8 cellular contexts compared by ENCODE assay signal in the genomic region with DNA sequence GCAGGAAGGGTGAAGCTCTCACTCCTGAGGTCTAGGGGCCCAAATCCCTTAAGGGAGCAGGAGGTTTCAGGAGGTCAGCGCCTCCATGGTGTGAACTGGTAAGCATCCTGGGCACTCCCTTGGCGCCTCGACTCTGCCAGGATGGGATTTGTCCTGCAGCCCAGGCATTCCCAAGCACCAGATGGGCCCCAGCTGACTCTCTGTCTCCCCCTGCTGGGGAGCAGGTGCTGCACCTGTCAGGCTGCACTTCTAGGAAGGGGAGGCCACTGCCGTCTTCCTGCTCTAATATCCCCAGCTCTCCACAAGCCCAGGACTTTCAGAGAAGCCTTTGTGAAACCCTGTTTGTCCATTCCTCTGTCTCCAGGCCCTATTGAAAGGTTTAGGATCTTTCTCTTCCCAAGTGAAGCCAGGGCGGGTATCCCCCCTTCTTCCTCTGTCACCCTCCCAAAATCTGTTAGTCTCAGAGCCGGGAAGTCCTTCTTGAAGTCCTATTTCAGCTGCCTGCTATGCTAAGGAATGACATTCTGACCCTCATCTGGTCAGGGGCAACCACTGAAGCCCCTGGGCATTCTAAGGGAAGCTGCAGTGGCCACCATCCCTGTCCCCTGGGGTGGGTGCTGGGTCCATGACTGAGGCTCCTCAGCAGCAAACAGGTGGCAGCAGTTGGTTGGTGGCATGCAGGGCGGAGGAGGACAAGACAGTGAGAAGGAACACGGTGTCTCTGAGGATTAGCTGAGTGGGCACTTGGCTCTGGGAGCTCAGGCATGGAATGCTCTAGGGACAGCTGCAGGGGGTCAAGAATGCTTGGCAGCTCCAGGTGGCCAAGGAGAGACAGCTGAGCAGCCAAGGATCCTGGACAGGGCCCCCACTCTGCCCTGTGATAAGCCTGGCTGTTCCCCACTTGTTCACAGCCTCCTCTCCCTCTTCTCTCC. TPM values are rescaled to one million over a fixed set of nuclear protein-coding genes. Genes with fewer than 3 reads are reported as not detected.
DNase-seq lines count a peak whose midpoint lies in the region; ATAC-seq and TF ChIP-seq lines count a peak whose summit lies in the region.

No MANE protein-coding gene starts in this region.

- H3K27ac ChIP-seq in thoracic aorta: no peak overlapping the region

- no peaks in the 10 kb centered on the region for H3K4me1 Mint-ChIP-seq in endothelial cell (ENCODE audit: unreplicated experiment)

- H3K36me3 ChIP-seq in thoracic aorta: no peaks in the 10 kb centered on the region

- TF ChIP-seq CTCF in endothelial cell (IDR thresholded peaks at IDR 0.05; ENCODE audit: unreplicated experiment): peak; percentile 88
- TF ChIP-seq CTCF in thoracic aorta (IDR thresholded peaks at IDR 0.05): peak; percentile 78

- H3K4me3 Mint-ChIP-seq in endothelial cell (ENCODE audit: unreplicated experiment): no peak overlapping the region

- no peak overlapping the region for H3K4me3 ChIP-seq in thoracic aorta

- no peaks in the 10 kb centered on the region for H3K4me1 ChIP-seq in thoracic aorta (ENCODE audit: control insufficient read depth in 1 of 2, low read depth in 2 of 2)

- DNase-seq in 8988T: peak; percentile 92
- peak; percentile 24 for DNase-seq in GDM1 (lab: John Stamatoyannopoulos, UW)
- DNase-seq in NCI-H1930 (lab: John Stamatoyannopoulos, UW): peak; percentile 17
- DNase-seq in activated CD4-positive, alpha-beta T cell treated with anti-CD3 and anti-CD28 coated beads, Interleukin-2, amount 50 U/mL, for 48 hours: peak; percentile 48 to 71
- DNase-seq in endothelial cell (ENCODE audit: low spot score): peak; percentile 89
- DNase-seq in midbrain (lab: John Stamatoyannopoulos, UW): peak; percentile 73
- no peak for DNase-seq in thoracic aorta (ENCODE audit: low spot score)

- H3K9me3 ChIP-seq in thoracic aorta: no peaks in the 10 kb centered on the region

- no peak for ATAC-seq in thoracic aorta (ENCODE audit: insufficient number of reproducible peaks, low FRiP score, low read depth)
- no peak for ATAC-seq in HG02623 (IDR thresholded peaks at IDR 0.05; ENCODE audit: unreplicated experiment)

- H3K27me3 Mint-ChIP-seq in endothelial cell (ENCODE audit: unreplicated experiment): peaks cover 10% of the 10 kb centered on the region

- no peaks in the 10 kb centered on the region for H3K9me3 Mint-ChIP-seq in endothelial cell (ENCODE audit: unreplicated experiment)

- H3K27me3 ChIP-seq in thoracic aorta (replicated peaks; ENCODE audit: insufficient read depth): no peaks in the 10 kb centered on the region

- H3K36me3 Mint-ChIP-seq in endothelial cell (ENCODE audit: low read depth, unreplicated experiment): peaks cover 8% of the 10 kb centered on the region

- H3K27ac Mint-ChIP-seq in endothelial cell (ENCODE audit: unreplicated experiment): no peak overlapping the region

RNA-seq across cellular contexts. Expression of a gene that starts 3.2 kb away (rescaled TPM):
- total RNA-seq in endothelial cell (ENCODE audit: unreplicated experiment) (not detected), thoracic aorta (not detected)

RNA-seq across cellular contexts. Expression of a gene that starts 14.1 kb away (rescaled TPM):
- 0.21 TPM for total RNA-seq in endothelial cell (ENCODE audit: unreplicated experiment)
- 1 to 10 TPM in 1 of 2 donors, under 1 TPM in 1; 0.68 to 5.0 TPM for total RNA-seq in thoracic aorta

RNA-seq across cellular contexts. Expression of a gene that starts 44.9 kb away (rescaled TPM):
- total RNA-seq in endothelial cell (ENCODE audit: unreplicated experiment) (16.3 TPM), thoracic aorta (not detected)

RNA-seq across cellular contexts. Expression of a gene that starts 57.0 kb away (rescaled TPM):
- total RNA-seq in endothelial cell (ENCODE audit: unreplicated experiment): not detected
- under 1 TPM; 0.14 to 0.41 TPM for total RNA-seq in thoracic aorta

Comparison
In these comparisons a context has a peak if more than half of its experiments do, and no peak if none do; other contexts are left out.
1. RNA of a gene that starts 44.9 kb away (total RNA-seq): 16.3 TPM in endothelial cell (single experiment); not detected in thoracic aorta; every median in the first group is over 10 times any median in the second.